Comparison of ENCODE assay signal across 1 cellular context in the genomic region with DNA sequence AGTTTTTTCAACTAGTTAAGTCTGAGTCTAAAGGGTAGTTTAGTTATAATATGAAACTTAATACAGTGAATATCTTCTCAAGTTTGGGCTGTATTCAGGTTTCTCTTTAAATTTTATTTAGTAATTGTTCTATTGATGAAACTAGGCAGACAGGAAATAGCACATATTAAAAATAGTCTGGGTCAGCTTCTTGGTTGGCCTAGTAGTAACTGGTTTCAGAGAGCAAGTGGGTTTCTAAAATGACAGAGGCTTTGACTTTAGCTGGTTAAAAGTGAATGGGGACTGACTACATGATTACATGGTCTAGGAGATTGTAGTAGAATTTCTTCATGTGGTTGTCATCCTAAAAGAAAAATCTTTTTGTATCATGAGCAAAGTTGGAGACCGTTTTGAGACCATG.
TF ChIP-seq lines count a peak whose summit lies in the region.

No MANE protein-coding gene starts in this region.

TF ChIP-seq in IMR-90, 13 proteins besides CTCF, POLR2A, EP300 and RAD21:
- no peak for TF ChIP-seq RCOR1 (IDR thresholded peaks at IDR 0.05; ENCODE audit: insufficient replicate concordance, low read length)
- TF ChIP-seq MAZ (IDR thresholded peaks at IDR 0.05; ENCODE audit: borderline replicate concordance, low read depth, low read length) = no peak
- TF ChIP-seq CEBPB (IDR thresholded peaks at IDR 0.05; ENCODE audit: low read depth, low read length) = no peak
- no peak for TF ChIP-seq BHLHE40 (IDR thresholded peaks at IDR 0.05; ENCODE audit: low read depth, low read length)
- no peak for TF ChIP-seq MXI1 (IDR thresholded peaks at IDR 0.05; ENCODE audit: borderline replicate concordance, low read depth, low read length)
- no peak for TF ChIP-seq SMC3 (IDR thresholded peaks at IDR 0.05; ENCODE audit: low read depth, low read length)
- TF ChIP-seq MAFK (IDR thresholded peaks at IDR 0.05; ENCODE audit: low read depth, low read length) = no peak
- TF ChIP-seq, protein P1, sequence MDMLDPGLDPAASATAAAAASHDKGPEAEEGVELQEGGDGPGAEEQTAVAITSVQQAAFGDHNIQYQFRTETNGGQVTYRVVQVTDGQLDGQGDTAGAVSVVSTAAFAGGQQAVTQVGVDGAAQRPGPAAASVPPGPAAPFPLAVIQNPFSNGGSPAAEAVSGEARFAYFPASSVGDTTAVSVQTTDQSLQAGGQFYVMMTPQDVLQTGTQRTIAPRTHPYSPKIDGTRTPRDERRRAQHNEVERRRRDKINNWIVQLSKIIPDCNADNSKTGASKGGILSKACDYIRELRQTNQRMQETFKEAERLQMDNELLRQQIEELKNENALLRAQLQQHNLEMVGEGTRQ (IDR thresholded peaks at IDR 0.05; ENCODE audit: low read depth, low read length) = no peak
- no peak for TF ChIP-seq ELK1 (IDR thresholded peaks at IDR 0.05; ENCODE audit: borderline replicate concordance, low read depth, low read length)
- no peak for TF ChIP-seq FOS (IDR thresholded peaks at IDR 0.05; ENCODE audit: low read depth, low read length)
- TF ChIP-seq CHD1 (IDR thresholded peaks at IDR 0.05; ENCODE audit: low read depth, low read length) = no peak
- TF ChIP-seq RFX5 (IDR thresholded peaks at IDR 0.05; ENCODE audit: low read depth, low read length) = no peak
- TF ChIP-seq NFE2L2 (IDR thresholded peaks at IDR 0.05; ENCODE audit: low read depth, low read length) = no peak
